Comparison of ENCODE assay signal across 29 cellular contexts in genomic region chr1:24749886-24750285, GRCh38. TPM values are rescaled to one million over a fixed set of nuclear protein-coding genes. Genes with fewer than 3 reads are reported as not detected.
DNase-seq lines count a peak whose midpoint lies in the region; ATAC-seq and TF ChIP-seq lines count a peak whose summit lies in the region.
"Had no signal": no experiment of that assay in that cellular context is flagged by ENCODE, and none has a peak within 500 bp of the region (broad histone marks: within the 10 kb centered on the region; RNA-seq: fewer than 3 reads in every experiment).

No MANE protein-coding gene starts in this region.

- H3K4me3 ChIP-seq in SK-N-SH (ENCODE audit: low read depth in 2 of 2, low read length in 1 of 2) = no peak overlapping the region
- peak overlapping the region; percentile 36 for H3K4me3 ChIP-seq in SU-DHL-6 (ENCODE audit: insufficient read depth, low read length, poor library complexity, severe bottlenecking)
- H3K4me3 ChIP-seq in thoracic aorta = peak overlapping the region; percentile 91
- H3K4me3 ChIP-seq: PC-9, skin epidermis had no signal

- H3K4me2 ChIP-seq in SK-N-SH (0 out of 2 replicates have a peak overlapping the region, but pooled peaks have one; percentile 6), SU-DHL-6 (ENCODE audit: low read depth, low read length, poor library complexity, severe bottlenecking) (peak overlapping the region; percentile 85)
- H3K4me2 ChIP-seq: PC-9 had no signal

- peaks cover 6% of the 10 kb centered on the region for H3K36me3 Mint-ChIP-seq in memory B cell
- no peaks in the 10 kb centered on the region for H3K36me3 Mint-ChIP-seq in immature natural killer cell
- H3K36me3 Mint-ChIP-seq: activated naive CD4-positive, alpha-beta T cell treated with anti-CD3 and anti-CD28 coated beads, Interleukin-2, amount 10 ng/mL, durations not matched to agents 7 days and 5 days had no signal

- no peak for DNase-seq in SK-N-SH
- no peak for DNase-seq in memory B cell (ENCODE audit: low spot score in 2 of 2)
- no peak for DNase-seq in thoracic aorta (ENCODE audit: low spot score)
- DNase-seq in GM19240 (ENCODE audit: insufficient read length, low spot score) = no peak
- DNase-seq in NCI-H187 treated with DMSO at 0.1 percent for 48 hours (lab: John Stamatoyannopoulos, UW) = no peak
- no peak for DNase-seq in immature natural killer cell
- DNase-seq: activated CD4-positive, alpha-beta T cell treated with anti-CD3 and anti-CD28 coated beads for 36 hours; activated naive CD4-positive, alpha-beta T cell treated with anti-CD3 and anti-CD28 coated beads, Interleukin-2, amount 10 ng/mL, durations not matched to agents 7 days and 5 days; activated T-cell treated with anti-CD3 and anti-CD28 coated beads, Interleukin-2, amount 50 U/mL, for 72 hours; amygdala; caudate nucleus; DMS79; dorsolateral prefrontal cortex; H7; KG1; left lung; midbrain; NCI-H1930; NCI-H2227 treated with DMSO at 0.1 percent for 48 hours; NCI-H748 treated with DMSO at 0.1 percent for 48 hours; nephron progenitor cell; PC-9; SIG-M5; stimulated activated naive B cell treated with anti-CD40 and anti-IgM and Interleukin-4, amounts not matched to agents 10 μg/mL and 1 μg/mL and 100 μg/mL, for 72 hours; T-helper 1 cell had no signal

- ATAC-seq in SK-N-SH treated with all-trans-retinoic acid at 6 μM for 48 hours (no peak), memory B cell (ENCODE audit: low read depth) (no peak), thoracic aorta (ENCODE audit: insufficient number of reproducible peaks, low FRiP score, low read depth) (no peak)
- ATAC-seq: activated CD4-positive, alpha-beta T cell treated with anti-CD3 and anti-CD28 coated beads for 36 hours; activated T-cell treated with anti-CD3 and anti-CD28 coated beads, Interleukin-2, amount 50 U/mL, for 72 hours; left lung had no signal

- TF ChIP-seq RAD21 in SK-N-SH (IDR thresholded peaks at IDR 0.05; ENCODE audit: low read length) = no peak

- H2AFZ ChIP-seq in SK-N-SH (ENCODE audit: low read depth) (no peak overlapping the region), SU-DHL-6 (ENCODE audit: low read depth, low read length, severe bottlenecking) (no peak overlapping the region)
- H2AFZ ChIP-seq: PC-9 had no signal

- no peaks in the 10 kb centered on the region for H3K9me2 ChIP-seq in SK-N-SH
- no peaks in the 10 kb centered on the region for H3K9me2 ChIP-seq in SU-DHL-6 (replicated peaks; ENCODE audit: insufficient read depth, low read length)

- peaks cover 76% of the 10 kb centered on the region for H4K20me1 ChIP-seq in SK-N-SH (ENCODE audit: insufficient read depth)
- H4K20me1 ChIP-seq in SU-DHL-6 (ENCODE audit: low read depth, low read length) = peaks cover 13% of the 10 kb centered on the region; the same call in 1 of the 2 replicates

- H3K27ac Mint-ChIP-seq in memory B cell = peak overlapping the region; percentile 100
- H3K27ac Mint-ChIP-seq in immature natural killer cell = no peak overlapping the region
- H3K27ac Mint-ChIP-seq: activated CD4-positive, alpha-beta T cell treated with anti-CD3 and anti-CD28 coated beads for 36 hours; activated naive CD4-positive, alpha-beta T cell treated with anti-CD3 and anti-CD28 coated beads, Interleukin-2, amount 10 ng/mL, durations not matched to agents 7 days and 5 days; activated T-cell treated with anti-CD3 and anti-CD28 coated beads, Interleukin-2, amount 50 U/mL, for 72 hours; nephron progenitor cell had no signal

- peaks cover 96% of the 10 kb centered on the region for H3K79me2 ChIP-seq in SK-N-SH (ENCODE audit: insufficient read depth)
- H3K79me2 ChIP-seq in SU-DHL-6 (ENCODE audit: insufficient read depth, low read length) = peaks cover 84% of the 10 kb centered on the region

- H3F3A ChIP-seq in SK-N-SH (replicated peaks; ENCODE audit: insufficient read depth) (peaks cover 22% of the 10 kb centered on the region), SU-DHL-6 (ENCODE audit: insufficient read depth) (peaks cover 55% of the 10 kb centered on the region)

- POLR2A ChIA-PET in SK-N-SH (lab: Yijun Ruan, JAX) = interaction anchor here (1.2 kb wide), 1 partner anchor 20 kb away, joined by 3 read pairs; no protein-coding TSS in a partner anchor

- no peak overlapping the region for H3K27ac ChIP-seq in SK-N-SH (ENCODE audit: low read depth in 2 of 2, low read length in 1 of 2)
- peak overlapping the region; percentile 98 for H3K27ac ChIP-seq in SU-DHL-6 (ENCODE audit: low read depth, low read length)
- peak overlapping the region; percentile 53 to 98 for H3K27ac ChIP-seq in thoracic aorta
- H3K27ac ChIP-seq: 22Rv1, left lung, PC-9 had no signal

- H3K4me1 Mint-ChIP-seq in memory B cell = peaks cover 36% of the 10 kb centered on the region
- H3K4me1 Mint-ChIP-seq in immature natural killer cell = peaks cover 8 to 9% of the 10 kb centered on the region in 2 donors

- CTCF ChIA-PET in SK-N-SH (lab: Yijun Ruan, JAX) = interaction anchor here (0.7 to 1.7 kb wide), 3 partner anchors 61 to 79 kb away, joined by 3 to 4 read pairs (median 3); no protein-coding TSS in a partner anchor

- H3K9ac ChIP-seq in SK-N-SH = no peak overlapping the region
- peak overlapping the region; percentile 86 for H3K9ac ChIP-seq in SU-DHL-6 (ENCODE audit: low read length)

- H3K27me3 Mint-ChIP-seq in memory B cell = no peaks in the 10 kb centered on the region
- peaks cover 2 to 5% (median 4%) of the 10 kb centered on the region in 3 donors for H3K27me3 Mint-ChIP-seq in immature natural killer cell (ENCODE audit: low read depth in 3 of 3)
- H3K27me3 Mint-ChIP-seq: activated CD4-positive, alpha-beta T cell treated with anti-CD3 and anti-CD28 coated beads for 36 hours; stimulated activated naive B cell treated with anti-CD40 and anti-IgM and Interleukin-4, amounts not matched to agents 10 μg/mL and 1 μg/mL and 100 μg/mL, for 72 hours had no signal

- H3K9me3 ChIP-seq in SK-N-SH (no peaks in the 10 kb centered on the region), SU-DHL-6 (ENCODE audit: insufficient read depth, low read length) (no peaks in the 10 kb centered on the region), thoracic aorta (no peaks in the 10 kb centered on the region)
- H3K9me3 ChIP-seq: left lung had no signal

- TF ChIP-seq CTCF in SK-N-SH (IDR thresholded peaks at IDR 0.05) (no peak), SU-DHL-6 (IDR thresholded peaks at IDR 0.05; ENCODE audit: insufficient read depth, low read length, poor library complexity, severe bottlenecking) (no peak), thoracic aorta (IDR thresholded peaks at IDR 0.05) (no peak)

- H3K27me3 ChIP-seq in SK-N-SH (ENCODE audit: insufficient read depth) (no peaks in the 10 kb centered on the region), SU-DHL-6 (ENCODE audit: low read length) (no peaks in the 10 kb centered on the region), thoracic aorta (replicated peaks; ENCODE audit: insufficient read depth) (no peaks in the 10 kb centered on the region)
- H3K27me3 ChIP-seq: left lung had no signal

- H3K4me3 Mint-ChIP-seq in memory B cell = no peak overlapping the region
- H3K4me3 Mint-ChIP-seq in immature natural killer cell = no peak overlapping the region
- H3K4me3 Mint-ChIP-seq: activated CD4-positive, alpha-beta T cell treated with anti-CD3 and anti-CD28 coated beads for 36 hours; activated naive CD4-positive, alpha-beta T cell treated with anti-CD3 and anti-CD28 coated beads, Interleukin-2, amount 10 ng/mL, durations not matched to agents 7 days and 5 days; activated T-cell treated with anti-CD3 and anti-CD28 coated beads, Interleukin-2, amount 50 U/mL, for 72 hours; nephron progenitor cell had no signal

- H3K9me3 Mint-ChIP-seq in memory B cell = no peaks in the 10 kb centered on the region
- H3K9me3 Mint-ChIP-seq in immature natural killer cell = no peaks in the 10 kb centered on the region
- H3K9me3 Mint-ChIP-seq: activated naive CD4-positive, alpha-beta T cell treated with anti-CD3 and anti-CD28 coated beads, Interleukin-2, amount 10 ng/mL, durations not matched to agents 7 days and 5 days; activated T-cell treated with anti-CD3 and anti-CD28 coated beads, Interleukin-2, amount 50 U/mL, for 72 hours; stimulated activated naive B cell treated with anti-CD40 and anti-IgM and Interleukin-4, amounts not matched to agents 10 μg/mL and 1 μg/mL and 100 μg/mL, for 72 hours had no signal

- no peak for TF ChIP-seq EP300 in SK-N-SH (IDR thresholded peaks at IDR 0.05; ENCODE audit: borderline replicate concordance in 1 of 2, low read depth in 1 of 2, low read length in 1 of 2)

- 96% methylated on average over 8 of the region's 8 CpGs for WGBS in SK-N-SH (ENCODE audit: low lambda C conversion rate)

- peaks cover 3 to 35% of the 10 kb centered on the region in 2 experiments; a peak in 2 of 4 replicates for H3K4me1 ChIP-seq in SK-N-SH (ENCODE audit: control insufficient read depth in 1 of 2, insufficient read depth in 2 of 2, low read depth in 1 of 2, low read length in 1 of 2)
- H3K4me1 ChIP-seq in thoracic aorta (ENCODE audit: control insufficient read depth in 1 of 2, low read depth in 2 of 2) = peaks cover 41 to 56% of the 10 kb centered on the region in 2 donors

- peaks cover 0 to 6% of the 10 kb centered on the region in 2 experiments for H3K36me3 ChIP-seq in SK-N-SH (replicated peaks in 1 of 2; ENCODE audit: control insufficient read depth in 1 of 2, insufficient read depth in 2 of 2, low read length in 1 of 2)
- peaks cover 15% of the 10 kb centered on the region for H3K36me3 ChIP-seq in SU-DHL-6 (ENCODE audit: low read length)
- no peaks in the 10 kb centered on the region for H3K36me3 ChIP-seq in thoracic aorta

TF ChIP-seq in SK-N-SH treated with all-trans-retinoic acid at 6 μM for 48 hours, 23 proteins besides CTCF, POLR2A, EP300 and RAD21 (continues in another document):
- no peak for TF ChIP-seq TCF4 (CRISPR knock-in tag; IDR thresholded peaks at IDR 0.05; ENCODE audit: borderline replicate concordance)

RNA-seq across cellular contexts. Expression of gene CLIC4, which starts 4.6 kb away (rescaled TPM):
- polyA plus RNA-seq in SK-N-SH (2012; rRNA removed) (66.4 and 84.4 TPM in 2 replicates), immature natural killer cell (1 to 10 TPM in 2 of 3 donors, under 1 TPM in 1; 0.81 to 1.6 (median 1.3) TPM)
- polyA plus RNA-seq in SK-N-SH (2012; cell fraction: cytosol; rRNA removed) = 98.5 and 106 TPM in 2 replicates
- polyA plus RNA-seq in SK-N-SH (2012; cell fraction: nucleus; rRNA removed) = 29.1 and 46.8 TPM in 2 replicates
- 100 to 1,000 TPM; 740 to 777 TPM for total RNA-seq in thoracic aorta

Comparison
In these comparisons a context has a peak if more than half of its experiments do, and no peak if none do; other contexts are left out.
1. H3K27ac ChIP-seq: peak in SU-DHL-6 (single experiment) and thoracic aorta (2 of 2); none in SK-N-SH (0 of 2).
2. H3K4me3 ChIP-seq: peak in SU-DHL-6 (single experiment) and thoracic aorta (single experiment); none in SK-N-SH (0 of 2).
3. RNA of gene CLIC4, which starts 4.6 kb away (polyA plus RNA-seq): 29.1 to 106 TPM in SK-N-SH; 0.81 to 1.6 TPM in immature natural killer cell; every median in the first group is over 10 times any median in the second.